In genomic region chr2:64865831-64866146, GRCh38 we compare ENCODE assay signal across 9 cellular contexts.
A peak's percentile ranks its signal among the peaks of the same experiment; 100 is the strongest.
DNase-seq lines count a peak whose midpoint lies in the region; ATAC-seq and TF ChIP-seq lines count a peak whose summit lies in the region.
"Had no signal": no experiment of that assay in that cellular context is flagged by ENCODE, and none has a peak within 500 bp of the region (broad histone marks: within the 10 kb centered on the region; RNA-seq: fewer than 3 reads in every experiment).

No MANE protein-coding gene starts in this region.

- H3K9me3 Mint-ChIP-seq in stimulated activated naive CD8-positive, alpha-beta T cell treated with anti-CD3 and anti-CD28 coated beads, Interleukin-15, Interleukin-2, amounts not matched to agents 100 ng/mL and 50 ng/mL, for 24 hours = no peaks in the 10 kb centered on the region
- H3K9me3 Mint-ChIP-seq in stimulated activated naive CD8-positive, alpha-beta T cell treated with anti-CD3 and anti-CD28 coated beads, Interleukin-15, amount 100 ng/mL, for 72 hours = no peaks in the 10 kb centered on the region
- no peaks in the 10 kb centered on the region for H3K9me3 Mint-ChIP-seq in natural killer cell

- no peaks in the 10 kb centered on the region for H3K36me3 Mint-ChIP-seq in stimulated activated naive CD8-positive, alpha-beta T cell treated with anti-CD3 and anti-CD28 coated beads, Interleukin-15, Interleukin-2, amounts not matched to agents 100 ng/mL and 50 ng/mL, for 24 hours (ENCODE audit: low read depth)
- no peaks in the 10 kb centered on the region for H3K36me3 Mint-ChIP-seq in natural killer cell

- intact Hi-C loops in breast epithelium (cut with DNase I; ENCODE audit: low total_unique reads) = loop anchor here (5.0 to 10.0 kb wide), 3 partner anchors 213 to 531 kb away; partner anchors contain the start of gene SERTAD2
- intact Hi-C loops in natural killer cell (cut with micrococcal nuclease) = loop anchor here (1.0 to 2.0 kb wide), 4 partner anchors 219 to 535 kb away; no protein-coding TSS in a partner anchor

- no peak for ATAC-seq in stimulated activated naive CD8-positive, alpha-beta T cell treated with anti-CD3 and anti-CD28 coated beads, Interleukin-15, amount 100 ng/mL, for 72 hours
- ATAC-seq in natural killer cell (no peak), GM21825 (IDR thresholded peaks at IDR 0.05; ENCODE audit: unreplicated experiment) (no peak)

- peak overlapping the region; percentile 62 to 82 (median 63) for H3K4me3 ChIP-seq in breast epithelium

- TF ChIP-seq CTCF in breast epithelium (IDR thresholded peaks at IDR 0.05) = peak in 1 of 3 donors; percentile 37
- peak; percentile 46 for TF ChIP-seq CTCF in natural killer cell (IDR thresholded peaks at IDR 0.05)

- peak overlapping the region; percentile 74 for H3K4me3 Mint-ChIP-seq in stimulated activated naive CD8-positive, alpha-beta T cell treated with anti-CD3 and anti-CD28 coated beads, Interleukin-15, Interleukin-2, amounts not matched to agents 100 ng/mL and 50 ng/mL, for 24 hours
- peak overlapping the region in 1 of 2 donors; percentile 69 for H3K4me3 Mint-ChIP-seq in stimulated activated naive CD8-positive, alpha-beta T cell treated with anti-CD3 and anti-CD28 coated beads, Interleukin-15, amount 100 ng/mL, for 72 hours
- H3K4me3 Mint-ChIP-seq in natural killer cell = no peak overlapping the region

- H3K27ac ChIP-seq in breast epithelium = peak overlapping the region; percentile 91 to 92

- no peaks in the 10 kb centered on the region for H3K27me3 Mint-ChIP-seq in stimulated activated naive CD8-positive, alpha-beta T cell treated with anti-CD3 and anti-CD28 coated beads, Interleukin-15, Interleukin-2, amounts not matched to agents 100 ng/mL and 50 ng/mL, for 24 hours
- H3K27me3 Mint-ChIP-seq in stimulated activated naive CD8-positive, alpha-beta T cell treated with anti-CD3 and anti-CD28 coated beads, Interleukin-15, amount 100 ng/mL, for 72 hours = peaks cover 29% of the 10 kb centered on the region
- H3K27me3 Mint-ChIP-seq in natural killer cell (ENCODE audit: low read depth in 2 of 2) = peaks cover 4 to 9% of the 10 kb centered on the region in 2 donors

- no peaks in the 10 kb centered on the region for H3K27me3 ChIP-seq in breast epithelium

- DNase-seq in stimulated activated naive CD8-positive, alpha-beta T cell treated with anti-CD3 and anti-CD28 coated beads, Interleukin-15, amount 100 ng/mL, for 72 hours = no peak
- DNase-seq in breast epithelium (ENCODE audit: low spot score in 2 of 2) (no peak), natural killer cell (no peak), T-helper 2 cell (no peak), AML-193 (lab: John Stamatoyannopoulos, UW) (no peak)
- no peak for DNase-seq in stimulated activated naive CD4-positive, alpha-beta T cell (lab: John Stamatoyannopoulos, UW)
- DNase-seq: KG1 had no signal

- peaks cover 0 to 13% of the 10 kb centered on the region in 2 donors for H3K4me1 ChIP-seq in breast epithelium

- no peak for TF ChIP-seq POLR2A in breast epithelium (IDR thresholded peaks at IDR 0.05)

- H3K36me3 ChIP-seq in breast epithelium = no peaks in the 10 kb centered on the region

- no peaks in the 10 kb centered on the region for H3K4me1 Mint-ChIP-seq in stimulated activated naive CD8-positive, alpha-beta T cell treated with anti-CD3 and anti-CD28 coated beads, Interleukin-15, Interleukin-2, amounts not matched to agents 100 ng/mL and 50 ng/mL, for 24 hours (ENCODE audit: low read depth)
- H3K4me1 Mint-ChIP-seq in stimulated activated naive CD8-positive, alpha-beta T cell treated with anti-CD3 and anti-CD28 coated beads, Interleukin-15, amount 100 ng/mL, for 72 hours = no peaks in the 10 kb centered on the region
- no peaks in the 10 kb centered on the region for H3K4me1 Mint-ChIP-seq in natural killer cell

- H3K27ac Mint-ChIP-seq in stimulated activated naive CD8-positive, alpha-beta T cell treated with anti-CD3 and anti-CD28 coated beads, Interleukin-15, Interleukin-2, amounts not matched to agents 100 ng/mL and 50 ng/mL, for 24 hours = no peak overlapping the region
- no peak overlapping the region for H3K27ac Mint-ChIP-seq in stimulated activated naive CD8-positive, alpha-beta T cell treated with anti-CD3 and anti-CD28 coated beads, Interleukin-15, amount 100 ng/mL, for 72 hours
- no peak overlapping the region for H3K27ac Mint-ChIP-seq in natural killer cell

- H3K9me3 ChIP-seq in breast epithelium = no peaks in the 10 kb centered on the region
